In genomic region chr2:74573747-74574562, GRCh38 we compare ENCODE assay signal across 8 cellular contexts. TPM values are rescaled to one million over a fixed set of nuclear protein-coding genes. Genes with fewer than 3 reads are reported as not detected.
DNase-seq lines count a peak whose midpoint lies in the region; ATAC-seq, FAIRE-seq and TF ChIP-seq lines count a peak whose summit lies in the region.

No MANE protein-coding gene starts in this region.

- TF ChIP-seq CTCF in keratinocyte (optimal IDR thresholded peaks at IDR 0.05 in 1 of 3, IDR thresholded peaks at IDR 0.05 in 1 of 3, conservative IDR thresholded peaks at IDR 0.05 in 1 of 3; ENCODE audit: extremely low read depth in 1 of 3, insufficient read depth in 2 of 3, low read length in 3 of 3) (no peak), esophagus muscularis mucosa (IDR thresholded peaks at IDR 0.05) (no peak)

- H3K9me1 ChIP-seq in keratinocyte (ENCODE audit: control insufficient read depth, extremely low read depth, insufficient read depth, low read length), result no peaks in the 10 kb centered on the region

- H3K27ac Mint-ChIP-seq in T-helper 2 cell treated with Interferon-gamma antibody and Interleukin-4, amounts not matched to agents 5 μg/mL and 100 μg/mL, for 36 hours, result peak overlapping the region; percentile 76

- peaks cover 6% of the 10 kb centered on the region for H3K9me3 Mint-ChIP-seq in T-helper 2 cell treated with Interferon-gamma antibody and Interleukin-4, amounts not matched to agents 5 μg/mL and 100 μg/mL, for 36 hours

- no peaks in the 10 kb centered on the region for H3K36me3 Mint-ChIP-seq in T-helper 2 cell treated with Interferon-gamma antibody and Interleukin-4, amounts not matched to agents 5 μg/mL and 100 μg/mL, for 36 hours (ENCODE audit: low read depth)

- no peak for TF ChIP-seq POLR2A in esophagus muscularis mucosa (IDR thresholded peaks at IDR 0.05; ENCODE audit: low read depth)

- peak overlapping the region; percentile 64 for H2AFZ ChIP-seq in keratinocyte (ENCODE audit: control insufficient read depth, low read length)

- H3K27ac ChIP-seq in keratinocyte (ENCODE audit: control insufficient read depth, insufficient read depth, low read length) (no peak overlapping the region), esophagus muscularis mucosa (replicated peaks in 1 of 4) (peak overlapping the region in 1 of 4 donors; percentile 25)

- H3K4me3 Mint-ChIP-seq in T-helper 2 cell treated with Interferon-gamma antibody and Interleukin-4, amounts not matched to agents 5 μg/mL and 100 μg/mL, for 36 hours, result peak overlapping the region; percentile 74

- H3K9me3 ChIP-seq in keratinocyte (ENCODE audit: control insufficient read depth, low read depth, low read length) (no peaks in the 10 kb centered on the region), esophagus muscularis mucosa (no peaks in the 10 kb centered on the region)

- peak; percentile 24 for ATAC-seq in left ventricle myocardium superior
- peak; percentile 47 for ATAC-seq in HG03432 (IDR thresholded peaks at IDR 0.05; ENCODE audit: unreplicated experiment)

- DNase-seq in left ventricle myocardium superior (no peak), cardiac septum (ENCODE audit: low spot score) (no peak), keratinocyte (ENCODE audit: low read depth, low spot score) (peak; percentile 50), esophagus muscularis mucosa (ENCODE audit: extremely low spot score) (no peak), mesenteric fat pad (ENCODE audit: low spot score) (no peak)
- peak; percentile 51 for DNase-seq in T-helper 2 cell treated with Interferon-gamma antibody and Interleukin-4, amounts not matched to agents 5 μg/mL and 100 μg/mL, for 36 hours (ENCODE audit: low spot score)
- no peak for DNase-seq in effector CD4-positive, alpha-beta T cell

- no peak overlapping the region for H3K9ac ChIP-seq in keratinocyte (ENCODE audit: control insufficient read depth, extremely low read depth, insufficient read depth, low read length)

- H3K36me3 ChIP-seq in keratinocyte (ENCODE audit: control insufficient read depth in 2 of 2, extremely low read depth in 1 of 2, insufficient read depth in 2 of 2, low read length in 2 of 2), result no peaks in the 10 kb centered on the region
- H3K36me3 ChIP-seq in esophagus muscularis mucosa, result no peaks in the 10 kb centered on the region

- no peaks in the 10 kb centered on the region for H3K27me3 Mint-ChIP-seq in T-helper 2 cell treated with Interferon-gamma antibody and Interleukin-4, amounts not matched to agents 5 μg/mL and 100 μg/mL, for 36 hours (ENCODE audit: low read depth)

- dilution Hi-C loops in keratinocyte (cut with MboI; ENCODE audit: extremely low pct_ligation_motif_present, low sequenced_read_pairs), result no loop called here

- WGBS in esophagus muscularis mucosa, result 41% methylated on average over 7 of the region's 7 CpGs

- H3K27me3 ChIP-seq in keratinocyte (ENCODE audit: control insufficient read depth, extremely low read depth, insufficient read depth, low read length) (no peaks in the 10 kb centered on the region), esophagus muscularis mucosa (peaks cover 0 to 5% (median 0%) of the 10 kb centered on the region in 4 donors)

- H3K4me2 ChIP-seq in keratinocyte (ENCODE audit: control insufficient read depth, extremely low read depth, insufficient read depth, low read depth, low read length), result peak overlapping the region; percentile 46

- peak overlapping the region in 2 of 3 experiments; percentile 7 to 24 for H3K4me3 ChIP-seq in keratinocyte (ENCODE audit: control insufficient read depth in 2 of 3, extremely low read depth in 1 of 3, insufficient read depth in 2 of 3, low read depth in 1 of 3, low read length in 3 of 3)
- no peak overlapping the region for H3K4me3 ChIP-seq in esophagus muscularis mucosa

- TF ChIP-seq EP300 in esophagus muscularis mucosa (IDR thresholded peaks at IDR 0.05), result no peak

- FAIRE-seq in keratinocyte (lab: Jason Lieb, UNC), result peak; percentile 73

- intact Hi-C loops in left ventricle myocardium superior (cut with micrococcal nuclease), result no loop called here
- intact Hi-C loops in cardiac septum (cut with DNase I), result no loop called here
- intact Hi-C loops in esophagus muscularis mucosa (cut with DNase I), result no loop called here

- H4K20me1 ChIP-seq in keratinocyte (ENCODE audit: control insufficient read depth, extremely low read depth, insufficient read depth, low read length), result no peaks in the 10 kb centered on the region

- no peaks in the 10 kb centered on the region for H3K79me2 ChIP-seq in keratinocyte (ENCODE audit: control insufficient read depth, insufficient read depth, low read length)

- H3K4me1 Mint-ChIP-seq in T-helper 2 cell treated with Interferon-gamma antibody and Interleukin-4, amounts not matched to agents 5 μg/mL and 100 μg/mL, for 36 hours (ENCODE audit: low read depth), result peaks cover 54% of the 10 kb centered on the region

- H3K4me1 ChIP-seq in keratinocyte (ENCODE audit: control insufficient read depth, extremely low read depth, insufficient read depth, low read length) (peaks cover 12% of the 10 kb centered on the region), esophagus muscularis mucosa (no peaks in the 10 kb centered on the region)

RNA-seq across cellular contexts. Expression of gene DOK1, which starts 19.4 kb away (rescaled TPM):
- total RNA-seq in left ventricle myocardium superior, result 4.4 TPM
- total RNA-seq in cardiac septum, result 3.9 TPM
- 0.97 to 2.0 TPM (median 0.99 TPM) in 3 replicates for polyA plus RNA-seq in keratinocyte
- not detected for polyA plus RNA-seq in keratinocyte (2011; ENCODE audit: low read depth)
- 0.69 and 1.5 TPM in 2 replicates for polyA plus RNA-seq in keratinocyte (2011; cell fraction: cytosol; rRNA removed)
- polyA plus RNA-seq in keratinocyte (2011; cell fraction: nucleus; rRNA removed), result 1.3 and 2.4 TPM in 2 replicates
- 0.31 and 2.7 TPM in 2 replicates for polyA plus RNA-seq in keratinocyte (2012; ENCODE audit: low replicate concordance)
- 0.58 to 4.0 TPM (median 0.63 TPM) in 3 replicates for polyA minus RNA-seq in keratinocyte
- polyA minus RNA-seq in keratinocyte (2011; cell fraction: cytosol; rRNA and poly(A)+ RNA removed), result 4.2 TPM
- polyA minus RNA-seq in keratinocyte (2011; cell fraction: nucleus; rRNA and poly(A)+ RNA removed), result 1.3 and 1.5 TPM in 2 replicates
- 10 to 100 TPM; 11.9 to 26.5 (median 19.3) TPM for total RNA-seq in esophagus muscularis mucosa
- total RNA-seq in mesenteric fat pad, result 38.2 TPM

RNA-seq across cellular contexts. Expression of gene LOXL3, which starts 20.2 kb away (rescaled TPM):
- total RNA-seq in left ventricle myocardium superior (2.6 TPM), cardiac septum (2.8 TPM), esophagus muscularis mucosa (1 to 10 TPM; 7.1 to 8.6 (median 7.7) TPM), mesenteric fat pad (8.2 TPM)
- 0.21 to 0.57 TPM (median 0.26 TPM) in 3 replicates for polyA plus RNA-seq in keratinocyte
- not detected for polyA plus RNA-seq in keratinocyte (2011; ENCODE audit: low read depth)
- polyA plus RNA-seq in keratinocyte (2011; cell fraction: cytosol; rRNA removed), result 0.08 and 0.16 TPM in 2 replicates
- polyA plus RNA-seq in keratinocyte (2011; cell fraction: nucleus; rRNA removed), result 0.19 and 0.24 TPM in 2 replicates
- 0.21 and 0.48 TPM in 2 replicates for polyA plus RNA-seq in keratinocyte (2012; ENCODE audit: low replicate concordance)
- 0.20 to 1.2 TPM (median 0.22 TPM) in 3 replicates for polyA minus RNA-seq in keratinocyte
- not detected for polyA minus RNA-seq in keratinocyte (2011; cell fraction: cytosol; rRNA and poly(A)+ RNA removed)
- polyA minus RNA-seq in keratinocyte (2011; cell fraction: nucleus; rRNA and poly(A)+ RNA removed), result not detected in 2 replicates

RNA-seq across cellular contexts. Expression of gene HTRA2, which starts 44.2 kb away (rescaled TPM):
- total RNA-seq in left ventricle myocardium superior, result 28.5 TPM
- total RNA-seq in cardiac septum, result 25.0 TPM
- 25.5 to 30.8 TPM (median 27.8 TPM) in 3 replicates for polyA plus RNA-seq in keratinocyte
- 9.8 TPM for polyA plus RNA-seq in keratinocyte (2011; ENCODE audit: low read depth)
- 22.1 and 24.5 TPM in 2 replicates for polyA plus RNA-seq in keratinocyte (2011; cell fraction: cytosol; rRNA removed)
- 41.7 and 47.6 TPM in 2 replicates for polyA plus RNA-seq in keratinocyte (2011; cell fraction: nucleus; rRNA removed)
- polyA plus RNA-seq in keratinocyte (2012; ENCODE audit: low replicate concordance), result 24.8 and 27.4 TPM in 2 replicates
- polyA minus RNA-seq in keratinocyte, result 25.3 to 46.8 TPM (median 32.1 TPM) in 3 replicates
- polyA minus RNA-seq in keratinocyte (2011; cell fraction: cytosol; rRNA and poly(A)+ RNA removed), result 17.6 TPM
- 16.9 and 17.5 TPM in 2 replicates for polyA minus RNA-seq in keratinocyte (2011; cell fraction: nucleus; rRNA and poly(A)+ RNA removed)
- total RNA-seq in esophagus muscularis mucosa, result 10 to 100 TPM; 29.7 to 37.9 (median 31.9) TPM
- 35.8 TPM for total RNA-seq in mesenteric fat pad

RNA-seq across cellular contexts. Expression of gene AUP1, which starts 44.4 kb away (rescaled TPM):
- total RNA-seq in left ventricle myocardium superior (54.2 TPM), cardiac septum (50.0 TPM), esophagus muscularis mucosa (10 to 100 TPM; 83.6 to 95.1 (median 89.6) TPM), mesenteric fat pad (112 TPM)
- polyA plus RNA-seq in keratinocyte, result 94.9 to 141 TPM (median 114 TPM) in 3 replicates
- 67.0 TPM for polyA plus RNA-seq in keratinocyte (2011; ENCODE audit: low read depth)
- 80.9 and 85.3 TPM in 2 replicates for polyA plus RNA-seq in keratinocyte (2011; cell fraction: cytosol; rRNA removed)
- polyA plus RNA-seq in keratinocyte (2011; cell fraction: nucleus; rRNA removed), result 290 and 315 TPM in 2 replicates
- 91.4 and 132 TPM in 2 replicates for polyA plus RNA-seq in keratinocyte (2012; ENCODE audit: low replicate concordance)
- 95.5 to 104 TPM (median 98.0 TPM) in 3 replicates for polyA minus RNA-seq in keratinocyte
- 87.1 TPM for polyA minus RNA-seq in keratinocyte (2011; cell fraction: cytosol; rRNA and poly(A)+ RNA removed)
- 54.7 and 60.1 TPM in 2 replicates for polyA minus RNA-seq in keratinocyte (2011; cell fraction: nucleus; rRNA and poly(A)+ RNA removed)

RNA-seq across cellular contexts. Expression of gene DQX1, which starts 47.9 kb away (rescaled TPM):
- total RNA-seq in left ventricle myocardium superior (not detected), cardiac septum (not detected), esophagus muscularis mucosa (not detected), mesenteric fat pad (not detected)
- 5.7 to 10.2 TPM (median 5.9 TPM) in 3 replicates for polyA plus RNA-seq in keratinocyte
- polyA plus RNA-seq in keratinocyte (2011; ENCODE audit: low read depth), result 3.4 TPM
- polyA plus RNA-seq in keratinocyte (2011; cell fraction: cytosol; rRNA removed), result 2.8 and 3.4 TPM in 2 replicates
- polyA plus RNA-seq in keratinocyte (2011; cell fraction: nucleus; rRNA removed), result 28.6 and 31.7 TPM in 2 replicates
- 2.9 and 5.9 TPM in 2 replicates for polyA plus RNA-seq in keratinocyte (2012; ENCODE audit: low replicate concordance)
- polyA minus RNA-seq in keratinocyte, result 0.98 to 6.3 TPM (median 4.8 TPM) in 3 replicates
- polyA minus RNA-seq in keratinocyte (2011; cell fraction: cytosol; rRNA and poly(A)+ RNA removed), result 2.9 TPM
- 3.2 and 5.7 TPM in 2 replicates for polyA minus RNA-seq in keratinocyte (2011; cell fraction: nucleus; rRNA and poly(A)+ RNA removed)

Comparison
In these comparisons a context has a peak if more than half of its experiments do, and no peak if none do; other contexts are left out.
1. DNase-seq: peak in T-helper 2 cell treated with Interferon-gamma antibody and Interleukin-4, amounts not matched to agents 5 μg/mL and 100 μg/mL, for 36 hours (single experiment) and keratinocyte (single experiment); none in left ventricle myocardium superior (single experiment), cardiac septum (single experiment), esophagus muscularis mucosa (single experiment), mesenteric fat pad (single experiment) and effector CD4-positive, alpha-beta T cell (single experiment).
2. H3K4me3 ChIP-seq: peak in keratinocyte (2 of 3); none in esophagus muscularis mucosa (0 of 4).